Comparison of ENCODE assay signal across 27 cellular contexts in genomic region chr2:191015831-191016230, GRCh38.
"Had no signal": no experiment of that assay in that cellular context is flagged by ENCODE, and none has a peak within 500 bp of the region (broad histone marks: within the 10 kb centered on the region; RNA-seq: fewer than 3 reads in every experiment).

No MANE protein-coding gene starts in this region.

- H3K27ac ChIP-seq: epithelial cell of prostate, foreskin keratinocyte, gastroesophageal sphincter, neural progenitor cell, parathyroid adenoma, right lobe of liver, thyroid gland had no signal

- H3K9me3 Mint-ChIP-seq: nephron, neural progenitor cell had no signal

- H3K27me3 Mint-ChIP-seq: memory B cell, progenitor cell of endocrine pancreas had no signal

- H3K4me3 Mint-ChIP-seq: endodermal cell, memory B cell, neural progenitor cell had no signal

- H3K9me3 ChIP-seq: gastroesophageal sphincter, heart left ventricle, right lobe of liver, stomach, thyroid gland had no signal

- H3K4me1 Mint-ChIP-seq: endodermal cell, nephron, neural progenitor cell had no signal

- H3K4me3 ChIP-seq: dorsolateral prefrontal cortex, gastroesophageal sphincter, heart left ventricle, hepatocyte, lung, neural progenitor cell, right lobe of liver, stomach, thyroid gland had no signal

- ATAC-seq: esophagus mucosa, foreskin keratinocyte, gastroesophageal sphincter, heart left ventricle, left lobe of liver, right lobe of liver had no signal

- H3K36me3 ChIP-seq: neural progenitor cell, thyroid gland had no signal

- H3K27me3 ChIP-seq: dorsolateral prefrontal cortex, foreskin keratinocyte, gastroesophageal sphincter, heart left ventricle, hepatocyte, right lobe of liver, stomach, thyroid gland had no signal

- H3K36me3 Mint-ChIP-seq: memory B cell, neural progenitor cell had no signal

- H3K27ac Mint-ChIP-seq: endodermal cell, neural progenitor cell had no signal

- DNase-seq: dorsolateral prefrontal cortex; effector CD4-positive, alpha-beta T cell; endodermal cell; foreskin keratinocyte; heart left ventricle; kidney; right lobe of liver; small intestine; stimulated activated CD4-positive, alpha-beta T cell treated with anti-CD3 and anti-CD28 coated beads, Interleukin-12 subunit alpha, Interleukin-12 subunit beta, amount 100 ng/mL, for 4 hours; stimulated activated CD4-positive, alpha-beta T cell treated with anti-CD3 and anti-CD28 coated beads, Interleukin-1b, Interleukin-23, amount 100 ng/mL, for 48 hours; stimulated activated CD4-positive, alpha-beta T cell treated with anti-CD3 and anti-CD28 coated beads, Interleukin-4, amount 100 ng/mL, for 1 hour; stimulated activated CD8-positive, alpha-beta memory T cell treated with anti-CD3 and anti-CD28 coated beads, Interleukin-4, amount 100 ng/mL, for 48 hours; stimulated activated naive CD4-positive, alpha-beta T cell treated with Interleukin-2 at 50 U/mL for 16 hours; stomach; thyroid gland; trophoblast cell had no signal
